9 cellular contexts compared by ENCODE assay signal in genomic region chr17:48596000-48596734, GRCh38. TPM values are rescaled to one million over a fixed set of nuclear protein-coding genes. Genes with fewer than 3 reads are reported as not detected.
DNase-seq lines count a peak whose midpoint lies in the region; ATAC-seq lines count a peak whose summit lies in the region.
"Had no signal": no experiment of that assay in that cellular context is flagged by ENCODE, and none has a peak within 500 bp of the region (broad histone marks: within the 10 kb centered on the region; RNA-seq: fewer than 3 reads in every experiment).

No MANE protein-coding gene starts in this region.

- H3K27ac Mint-ChIP-seq in activated T-helper 17 cell treated with anti-CD3 and anti-CD28 coated beads, Interleukin-2, amount 50 U/mL, for 72 hours: no peak overlapping the region
- H3K27ac Mint-ChIP-seq in stimulated activated naive CD8-positive, alpha-beta T cell treated with anti-CD3 and anti-CD28 coated beads, Interleukin-15, amount 100 ng/mL, for 72 hours: no peak overlapping the region

- H3K4me1 Mint-ChIP-seq in activated T-helper 17 cell treated with anti-CD3 and anti-CD28 coated beads, Interleukin-2, amount 50 U/mL, for 72 hours: peaks cover 16% of the 10 kb centered on the region
- H3K4me1 Mint-ChIP-seq in stimulated activated naive CD8-positive, alpha-beta T cell treated with anti-CD3 and anti-CD28 coated beads, Interleukin-15, amount 100 ng/mL, for 72 hours: peaks cover 50% of the 10 kb centered on the region

- peaks cover 73% of the 10 kb centered on the region for H3K27me3 Mint-ChIP-seq in activated T-helper 17 cell treated with anti-CD3 and anti-CD28 coated beads, Interleukin-2, amount 50 U/mL, for 72 hours
- H3K27me3 Mint-ChIP-seq in stimulated activated naive CD8-positive, alpha-beta T cell treated with anti-CD3 and anti-CD28 coated beads, Interleukin-15, amount 100 ng/mL, for 72 hours: peaks cover 100% of the 10 kb centered on the region

- peak overlapping the region; percentile 67 for H3K4me3 Mint-ChIP-seq in activated T-helper 17 cell treated with anti-CD3 and anti-CD28 coated beads, Interleukin-2, amount 50 U/mL, for 72 hours
- H3K4me3 Mint-ChIP-seq in stimulated activated naive CD8-positive, alpha-beta T cell treated with anti-CD3 and anti-CD28 coated beads, Interleukin-15, amount 100 ng/mL, for 72 hours: peak overlapping the region; percentile 77 to 83

- no peaks in the 10 kb centered on the region for H3K36me3 Mint-ChIP-seq in activated T-helper 17 cell treated with anti-CD3 and anti-CD28 coated beads, Interleukin-2, amount 50 U/mL, for 72 hours (ENCODE audit: low read depth)

- DNase-seq in activated CD4-positive, alpha-beta T cell treated with anti-CD3 and anti-CD28 coated beads for 48 hours: peak; percentile 75
- DNase-seq in activated CD4-positive, alpha-beta T cell treated with anti-CD3 and anti-CD28 coated beads for 1 hour: no peak
- peak; percentile 48 for DNase-seq in kidney tubule cell (ENCODE audit: low spot score)
- peak; percentile 43 to 54 for DNase-seq in stimulated activated naive CD8-positive, alpha-beta T cell treated with anti-CD3 and anti-CD28 coated beads, Interleukin-15, amount 100 ng/mL, for 72 hours
- DNase-seq in Ammon's horn (ENCODE audit: low spot score): no peak
- DNase-seq: BE2C had no signal

- H3K9me3 Mint-ChIP-seq in activated T-helper 17 cell treated with anti-CD3 and anti-CD28 coated beads, Interleukin-2, amount 50 U/mL, for 72 hours: no peaks in the 10 kb centered on the region
- H3K9me3 Mint-ChIP-seq in stimulated activated naive CD8-positive, alpha-beta T cell treated with anti-CD3 and anti-CD28 coated beads, Interleukin-15, amount 100 ng/mL, for 72 hours: no peaks in the 10 kb centered on the region

- ATAC-seq in activated T-helper 17 cell treated with anti-CD3 and anti-CD28 coated beads, Interleukin-2, amount 50 U/mL, for 72 hours (replicated peaks): peak; percentile 32
- peak; percentile 42 for ATAC-seq in stimulated activated naive CD8-positive, alpha-beta T cell treated with anti-CD3 and anti-CD28 coated beads, Interleukin-15, amount 100 ng/mL, for 72 hours
- ATAC-seq in HG02884 (IDR thresholded peaks at IDR 0.05; ENCODE audit: unreplicated experiment) (no peak), GM18861 (IDR thresholded peaks at IDR 0.05; ENCODE audit: unreplicated experiment) (no peak)

RNA-seq across cellular contexts. Expression of gene HOXB5, which starts 2.6 kb away (rescaled TPM):
- not detected for total RNA-seq in activated T-helper 17 cell treated with anti-CD3 and anti-CD28 coated beads, Interleukin-2, amount 50 U/mL, for 72 hours

RNA-seq across cellular contexts. Expression of gene HOXB3, which starts 6.1 kb away (rescaled TPM):
- total RNA-seq in activated T-helper 17 cell treated with anti-CD3 and anti-CD28 coated beads, Interleukin-2, amount 50 U/mL, for 72 hours: 1 to 10 TPM; 3.1 to 5.4 TPM

RNA-seq across cellular contexts. Expression of gene HOXB6, which starts 8.6 kb away (rescaled TPM):
- total RNA-seq in activated T-helper 17 cell treated with anti-CD3 and anti-CD28 coated beads, Interleukin-2, amount 50 U/mL, for 72 hours: under 1 TPM; 0.37 to 0.39 TPM

RNA-seq across cellular contexts. Expression of gene HOXB7, which starts 14.7 kb away (rescaled TPM):
- under 1 TPM in 1 of 2 donors, not detected in 1; 0.95 TPM for total RNA-seq in activated T-helper 17 cell treated with anti-CD3 and anti-CD28 coated beads, Interleukin-2, amount 50 U/mL, for 72 hours

RNA-seq across cellular contexts. Expression of gene HOXB4, which starts 18.0 kb away (rescaled TPM):
- 1 to 10 TPM; 2.6 to 2.8 TPM for total RNA-seq in activated T-helper 17 cell treated with anti-CD3 and anti-CD28 coated beads, Interleukin-2, amount 50 U/mL, for 72 hours

Comparison
In these comparisons a context has a peak if more than half of its experiments do, and no peak if none do; other contexts are left out.
1. DNase-seq: peak in activated CD4-positive, alpha-beta T cell treated with anti-CD3 and anti-CD28 coated beads for 48 hours (single experiment), kidney tubule cell (single experiment) and stimulated activated naive CD8-positive, alpha-beta T cell treated with anti-CD3 and anti-CD28 coated beads, Interleukin-15, amount 100 ng/mL, for 72 hours (2 of 2); none in activated CD4-positive, alpha-beta T cell treated with anti-CD3 and anti-CD28 coated beads for 1 hour (single experiment) and Ammon's horn (single experiment).
2. ATAC-seq: peak in activated T-helper 17 cell treated with anti-CD3 and anti-CD28 coated beads, Interleukin-2, amount 50 U/mL, for 72 hours (single experiment) and stimulated activated naive CD8-positive, alpha-beta T cell treated with anti-CD3 and anti-CD28 coated beads, Interleukin-15, amount 100 ng/mL, for 72 hours (single experiment); none in HG02884 (single experiment) and GM18861 (single experiment).